In the genomic region with DNA sequence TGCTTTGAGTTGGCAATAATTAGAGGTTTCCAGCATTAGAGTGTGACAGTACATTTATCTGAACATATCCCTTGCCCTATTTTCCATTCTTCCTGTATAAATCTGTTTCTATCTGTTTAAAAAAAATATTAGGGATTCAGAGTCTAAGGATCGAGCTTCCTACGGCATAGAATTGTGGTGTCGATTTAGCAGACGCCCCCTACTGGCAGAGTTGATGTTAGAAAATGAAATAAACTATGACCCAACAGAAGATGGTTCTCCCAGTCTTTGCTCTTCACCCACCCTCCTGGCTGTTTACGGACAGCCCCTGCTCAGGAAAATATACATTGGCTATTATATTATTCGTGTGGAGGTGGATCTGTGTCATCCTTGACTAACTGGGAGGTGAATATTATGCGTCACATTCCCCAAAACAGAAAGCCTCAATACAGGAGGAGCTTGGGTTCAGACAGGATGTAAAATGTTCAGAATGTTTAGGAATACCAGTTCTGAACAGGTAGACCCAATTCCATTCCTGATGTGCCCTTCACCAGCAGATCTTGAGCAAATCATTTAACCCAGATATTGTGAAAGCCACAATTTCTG, we compare ENCODE assay signal across 8 cellular contexts. TPM values are rescaled to one million over a fixed set of nuclear protein-coding genes. Genes with fewer than 3 reads are reported as not detected.
A peak's percentile ranks its signal among the peaks of the same experiment; 100 is the strongest.
DNase-seq lines count a peak whose midpoint lies in the region; ATAC-seq and TF ChIP-seq lines count a peak whose summit lies in the region.

No MANE protein-coding gene starts in this region.

- TF ChIP-seq CTCF in KMS-11 (conservative IDR thresholded peaks at IDR 0.05; ENCODE audit: low read depth, low read length), result peak; percentile 98

- CTCF ChIA-PET in naive thymus-derived CD4-positive, alpha-beta T cell (lab: Charles Lee), result interaction anchor here (0.6 to 8.0 kb wide), 27 partner anchors 9 to 1143 kb away, joined by 3 to 59 read pairs (median 4); a partner anchor contains a TSS

- H3K4me1 ChIP-seq in KMS-11 (ENCODE audit: low read depth, poor library complexity, severe bottlenecking), result peaks cover 10% of the 10 kb centered on the region
- peaks cover 24 to 59% of the 10 kb centered on the region in 2 donors for H3K4me1 ChIP-seq in naive thymus-derived CD4-positive, alpha-beta T cell (ENCODE audit: control insufficient read depth in 2 of 2, insufficient read depth in 2 of 2, low read length in 2 of 2)

- no peak for TF ChIP-seq POLR2A in GM18505 (IDR thresholded peaks at IDR 0.05; ENCODE audit: borderline replicate concordance, extremely low read depth, insufficient read depth, insufficient read length)

- H2AFZ ChIP-seq in KMS-11 (ENCODE audit: low read depth), result no peak overlapping the region

- H3K36me3 ChIP-seq in KMS-11 (ENCODE audit: insufficient read depth), result no peaks in the 10 kb centered on the region
- no peaks in the 10 kb centered on the region for H3K36me3 ChIP-seq in naive thymus-derived CD4-positive, alpha-beta T cell (ENCODE audit: control insufficient read depth in 2 of 3, insufficient read depth in 3 of 3, low read length in 3 of 3)

- no peak overlapping the region for H3K4me2 ChIP-seq in KMS-11

- H3K27me3 Mint-ChIP-seq in T-helper 2 cell treated with Interferon-gamma antibody and Interleukin-4, amounts not matched to agents 5 μg/mL and 100 μg/mL, for 36 hours (ENCODE audit: low read depth), result no peaks in the 10 kb centered on the region
- H3K27me3 Mint-ChIP-seq in naive thymus-derived CD4-positive, alpha-beta T cell, result no peaks in the 10 kb centered on the region

- no peaks in the 10 kb centered on the region for H4K20me1 ChIP-seq in KMS-11 (ENCODE audit: insufficient read depth)

- H3K4me3 Mint-ChIP-seq in T-helper 2 cell treated with Interferon-gamma antibody and Interleukin-4, amounts not matched to agents 5 μg/mL and 100 μg/mL, for 36 hours, result peak overlapping the region; percentile 41
- peak overlapping the region; percentile 5 to 86 (median 70) for H3K4me3 Mint-ChIP-seq in naive thymus-derived CD4-positive, alpha-beta T cell

- no peak overlapping the region for H3K27ac Mint-ChIP-seq in T-helper 2 cell treated with Interferon-gamma antibody and Interleukin-4, amounts not matched to agents 5 μg/mL and 100 μg/mL, for 36 hours
- H3K27ac Mint-ChIP-seq in naive thymus-derived CD4-positive, alpha-beta T cell, result peak overlapping the region; percentile 15 to 92 (median 81)

- peaks cover 34% of the 10 kb centered on the region for H3K4me1 Mint-ChIP-seq in T-helper 2 cell treated with Interferon-gamma antibody and Interleukin-4, amounts not matched to agents 5 μg/mL and 100 μg/mL, for 36 hours (ENCODE audit: low read depth)
- peaks cover 29 to 91% (median 85%) of the 10 kb centered on the region in 7 donors for H3K4me1 Mint-ChIP-seq in naive thymus-derived CD4-positive, alpha-beta T cell

- H3K9me3 ChIP-seq in naive thymus-derived CD4-positive, alpha-beta T cell (ENCODE audit: control insufficient read depth in 2 of 3, low read length in 3 of 3), result no peaks in the 10 kb centered on the region

- POLR2A ChIA-PET in naive thymus-derived CD4-positive, alpha-beta T cell (lab: Charles Lee), result interaction anchor here (0.6 to 15.7 kb wide), 9 partner anchors 14 to 111 kb away, joined by 3 to 554 read pairs (median 5); a partner anchor contains a TSS

- no peaks in the 10 kb centered on the region for H3K79me2 ChIP-seq in KMS-11 (ENCODE audit: insufficient read depth, low read depth)

- peaks cover 10% of the 10 kb centered on the region for H3K36me3 Mint-ChIP-seq in T-helper 2 cell treated with Interferon-gamma antibody and Interleukin-4, amounts not matched to agents 5 μg/mL and 100 μg/mL, for 36 hours (ENCODE audit: low read depth)
- H3K36me3 Mint-ChIP-seq in naive thymus-derived CD4-positive, alpha-beta T cell, result peaks cover 5 to 27% (median 9%) of the 10 kb centered on the region in 5 donors

- intact Hi-C loops in naive thymus-derived CD4-positive, alpha-beta T cell (cut with micrococcal nuclease), result loop anchor here (1.0 to 10.0 kb wide), 3 partner anchors 78 to 1119 kb away; a partner anchor contains a TSS
- intact Hi-C loops in posterior vena cava (cut with DNase I), result no loop called here

- H3K27me3 ChIP-seq in KMS-11 (ENCODE audit: insufficient read depth, low read depth), result no peaks in the 10 kb centered on the region
- no peaks in the 10 kb centered on the region for H3K27me3 ChIP-seq in naive thymus-derived CD4-positive, alpha-beta T cell (ENCODE audit: control insufficient read depth in 2 of 2, insufficient read depth in 2 of 2, low read length in 2 of 2)

- peaks cover 8% of the 10 kb centered on the region for H3K9me3 Mint-ChIP-seq in T-helper 2 cell treated with Interferon-gamma antibody and Interleukin-4, amounts not matched to agents 5 μg/mL and 100 μg/mL, for 36 hours
- peaks cover 0 to 6% (median 3%) of the 10 kb centered on the region in 11 donors for H3K9me3 Mint-ChIP-seq in naive thymus-derived CD4-positive, alpha-beta T cell

- H3K9ac ChIP-seq in KMS-11, result no peak overlapping the region

- peak; percentile 54 for ATAC-seq in GM18861 (IDR thresholded peaks at IDR 0.05; ENCODE audit: unreplicated experiment)
- ATAC-seq in naive thymus-derived CD4-positive, alpha-beta T cell, result peak; percentile 52
- ATAC-seq in GM18505 (IDR thresholded peaks at IDR 0.05; ENCODE audit: unreplicated experiment), result no peak

- DNase-seq in CMK (ENCODE audit: low read depth), result peak; percentile 9
- no peak for DNase-seq in T-helper 2 cell treated with Interferon-gamma antibody and Interleukin-4, amounts not matched to agents 5 μg/mL and 100 μg/mL, for 36 hours (ENCODE audit: low spot score)
- peak; percentile 20 for DNase-seq in dedifferentiated amniotic fluid mesenchymal stem cell (ENCODE audit: extremely low spot score)
- peak in 7 of 9 donors; percentile 19 to 59 (median 53) for DNase-seq in naive thymus-derived CD4-positive, alpha-beta T cell
- no peak for DNase-seq in posterior vena cava (ENCODE audit: low spot score)

- H3K27ac ChIP-seq in KMS-11, result no peak overlapping the region
- peak overlapping the region; percentile 15 for H3K27ac ChIP-seq in naive thymus-derived CD4-positive, alpha-beta T cell (ENCODE audit: low read depth, low read length)

- no peak overlapping the region for H3K4me3 ChIP-seq in KMS-11 (IDR thresholded peaks at IDR 0.05; ENCODE audit: insufficient read depth, low read depth, low read length)
- peak overlapping the region; percentile 5 for H3K4me3 ChIP-seq in naive thymus-derived CD4-positive, alpha-beta T cell (ENCODE audit: low read length)

RNA-seq across cellular contexts. Expression of a gene that starts 10.6 kb away (rescaled TPM):
- total RNA-seq in naive thymus-derived CD4-positive, alpha-beta T cell, result 10 to 100 TPM in 2 of 5 experiments, 1 to 10 TPM in 3; 5.6 to 17.3 (median 6.1) TPM
- under 1 TPM; 0.09 to 0.38 TPM for polyA plus RNA-seq in naive thymus-derived CD4-positive, alpha-beta T cell
- total RNA-seq in posterior vena cava, result under 1 TPM; 0.19 to 0.52 TPM

Comparison
In these comparisons a context has a peak if more than half of its experiments do, and no peak if none do; other contexts are left out.
1. DNase-seq: peak in CMK (single experiment), dedifferentiated amniotic fluid mesenchymal stem cell (single experiment) and naive thymus-derived CD4-positive, alpha-beta T cell (7 of 9); none in T-helper 2 cell treated with Interferon-gamma antibody and Interleukin-4, amounts not matched to agents 5 μg/mL and 100 μg/mL, for 36 hours (single experiment) and posterior vena cava (single experiment).
2. RNA of a gene that starts 10.6 kb away (total RNA-seq): 5.6 to 17.3 TPM in naive thymus-derived CD4-positive, alpha-beta T cell; 0.19 to 0.52 TPM in posterior vena cava; every median in the first group is over 4 times any median in the second.
3. intact Hi-C loops: an anchor here in naive thymus-derived CD4-positive, alpha-beta T cell (1.0 to 10.0 kb wide); none called in posterior vena cava.